ENCODE assay signal across 28 cellular contexts in genomic region chr1:243716901-243717300, GRCh38.
A peak's percentile ranks its signal among the peaks of the same experiment; 100 is the strongest.
DNase-seq lines count a peak whose midpoint lies in the region; ATAC-seq and TF ChIP-seq lines count a peak whose summit lies in the region.
"Had no signal": no experiment of that assay in that cellular context is flagged by ENCODE, and none has a peak within 500 bp of the region (broad histone marks: within the 10 kb centered on the region; RNA-seq: fewer than 3 reads in every experiment).

No MANE protein-coding gene starts in this region.

- no peaks in the 10 kb centered on the region for H4K20me1 ChIP-seq in neural progenitor cell (ENCODE audit: low read depth)

- peak overlapping the region; percentile 19 for H3K27ac Mint-ChIP-seq in central memory CD8-positive, alpha-beta T cell (ENCODE audit: low read depth)
- H3K27ac Mint-ChIP-seq in neural progenitor cell: peak overlapping the region; percentile 1
- H3K27ac Mint-ChIP-seq: activated T-cell treated with anti-CD3 and anti-CD28 coated beads, Interleukin-2, amount 50 U/mL, for 24 hours; nephron; stimulated activated naive B cell treated with anti-CD40 and anti-IgM and Interleukin-4, amounts not matched to agents 10 μg/mL and 1 μg/mL and 100 μg/mL, for 72 hours had no signal

- H3K9me3 ChIP-seq in RWPE2 (ENCODE audit: severe bottlenecking): no peaks in the 10 kb centered on the region
- H3K9me3 ChIP-seq in neural progenitor cell (ENCODE audit: low read depth): no peaks in the 10 kb centered on the region
- H3K9me3 ChIP-seq: heart left ventricle, left lung, Peyer's patch had no signal

- in situ Hi-C loops in GM13976 (cut with MboI; ENCODE audit: low sequenced_read_pairs, unreplicated experiment) (no loop called here), KBM-7 (cut with MboI; ENCODE audit: low pct_unique_long_range_greater_than_20kb, low sequenced_read_pairs) (no loop called here)

- H3F3A ChIP-seq in neural progenitor cell (ENCODE audit: low read depth): no peaks in the 10 kb centered on the region

- no peak overlapping the region for H3K4me2 ChIP-seq in neural progenitor cell
- H3K4me2 ChIP-seq: KMS-11 had no signal

- peaks cover 37% of the 10 kb centered on the region for H3K4me1 ChIP-seq in RWPE2 (ENCODE audit: insufficient read depth, poor library complexity, severe bottlenecking)
- H3K4me1 ChIP-seq in neural progenitor cell: peaks cover 19% of the 10 kb centered on the region
- H3K4me1 ChIP-seq: Peyer's patch had no signal

- no peaks in the 10 kb centered on the region for H3K9me3 Mint-ChIP-seq in central memory CD8-positive, alpha-beta T cell
- peaks cover 3% of the 10 kb centered on the region for H3K9me3 Mint-ChIP-seq in neural progenitor cell
- H3K9me3 Mint-ChIP-seq: activated T-cell treated with anti-CD3 and anti-CD28 coated beads, Interleukin-2, amount 50 U/mL, for 24 hours; CD4-positive, CD25-positive, alpha-beta regulatory T cell; nephron; stimulated activated naive B cell treated with anti-CD40 and anti-IgM and Interleukin-4, amounts not matched to agents 10 μg/mL and 1 μg/mL and 100 μg/mL, for 72 hours had no signal

- H3K36me3 ChIP-seq in RWPE2 (ENCODE audit: low read depth): no peaks in the 10 kb centered on the region
- H3K36me3 ChIP-seq in neural progenitor cell: no peaks in the 10 kb centered on the region
- H3K36me3 ChIP-seq: heart left ventricle, left lung, Peyer's patch had no signal

- H3K27ac ChIP-seq in RWPE2 (ENCODE audit: poor library complexity, severe bottlenecking): peak overlapping the region; percentile 96
- H3K27ac ChIP-seq in neural progenitor cell: no peak overlapping the region
- H3K27ac ChIP-seq: heart left ventricle, KMS-11, left lung, parathyroid adenoma, Peyer's patch had no signal

- H3K36me3 Mint-ChIP-seq in central memory CD8-positive, alpha-beta T cell (ENCODE audit: insufficient read depth): no peaks in the 10 kb centered on the region
- peaks cover 11% of the 10 kb centered on the region for H3K36me3 Mint-ChIP-seq in neural progenitor cell

- ATAC-seq in RWPE2 (ENCODE audit: low read depth): peak; percentile 53; the same call in 2 of the 3 replicates
- no peak for ATAC-seq in central memory CD8-positive, alpha-beta T cell (replicated peaks; ENCODE audit: extremely low read depth, poor library complexity, severe bottlenecking)
- ATAC-seq in left lobe of liver: no peak
- ATAC-seq: heart left ventricle; left lung; right cardiac atrium; stimulated activated naive B cell treated with anti-CD40 and anti-IgM and Interleukin-4, amounts not matched to agents 10 μg/mL and 1 μg/mL and 100 μg/mL, for 72 hours had no signal

- H3K4me3 ChIP-seq in RWPE2 (ENCODE audit: severe bottlenecking) (no peak overlapping the region), neural progenitor cell (no peak overlapping the region)
- H3K4me3 ChIP-seq: dorsolateral prefrontal cortex, heart left ventricle, left lung, Peyer's patch had no signal

- no peak overlapping the region for H3K9ac ChIP-seq in neural progenitor cell
- H3K9ac ChIP-seq: KMS-11, parathyroid adenoma had no signal

- H3K4me3 Mint-ChIP-seq in central memory CD8-positive, alpha-beta T cell: no peak overlapping the region
- H3K4me3 Mint-ChIP-seq in neural progenitor cell: no peak overlapping the region
- H3K4me3 Mint-ChIP-seq: activated T-cell treated with anti-CD3 and anti-CD28 coated beads, Interleukin-2, amount 50 U/mL, for 24 hours; CD4-positive, CD25-positive, alpha-beta regulatory T cell; nephron; stimulated activated naive B cell treated with anti-CD40 and anti-IgM and Interleukin-4, amounts not matched to agents 10 μg/mL and 1 μg/mL and 100 μg/mL, for 72 hours had no signal

- H3K27me3 ChIP-seq in RWPE2 (ENCODE audit: insufficient read depth, poor library complexity, severe bottlenecking) (no peaks in the 10 kb centered on the region), neural progenitor cell (no peaks in the 10 kb centered on the region)
- H3K27me3 ChIP-seq: dorsolateral prefrontal cortex, heart left ventricle, left lung, Peyer's patch had no signal

- H3K27me3 Mint-ChIP-seq in central memory CD8-positive, alpha-beta T cell: no peaks in the 10 kb centered on the region
- H3K27me3 Mint-ChIP-seq in neural progenitor cell (ENCODE audit: insufficient read depth, low read depth): no peaks in the 10 kb centered on the region
- H3K27me3 Mint-ChIP-seq: activated T-cell treated with anti-CD3 and anti-CD28 coated beads, Interleukin-2, amount 50 U/mL, for 24 hours; CD4-positive, CD25-positive, alpha-beta regulatory T cell; stimulated activated naive B cell treated with anti-CD40 and anti-IgM and Interleukin-4, amounts not matched to agents 10 μg/mL and 1 μg/mL and 100 μg/mL, for 72 hours had no signal

- peaks cover 34% of the 10 kb centered on the region for H3K4me1 Mint-ChIP-seq in central memory CD8-positive, alpha-beta T cell
- peaks cover 41% of the 10 kb centered on the region for H3K4me1 Mint-ChIP-seq in neural progenitor cell

- DNase-seq in NCI-H82 (lab: John Stamatoyannopoulos, UW) (peak; percentile 42), NCI-H82 treated with DMSO at 0.1 percent for 48 hours (lab: John Stamatoyannopoulos, UW; ENCODE audit: unreplicated experiment) (no peak), RWPE2 (ENCODE audit: low spot score) (no peak), neural progenitor cell (ENCODE audit: low spot score) (no peak), GM13976 (ENCODE audit: low spot score) (no peak), KBM-7 (no peak), left lobe of liver (ENCODE audit: low spot score) (no peak)
- DNase-seq in central memory CD8-positive, alpha-beta T cell (ENCODE audit: low spot score in 2 of 2): no peak
- DNase-seq: 8988T; activated CD8-positive, alpha-beta memory T cell treated with anti-CD3 and anti-CD28 coated beads for 24 hours; activated naive CD4-positive, alpha-beta T cell; activated T-cell treated with anti-CD3 and anti-CD28 coated beads, Interleukin-2, amount 50 U/mL, for 24 hours; amniotic stem cell; caudate nucleus; CD4-positive, CD25-positive, alpha-beta regulatory T cell; dorsolateral prefrontal cortex; heart left ventricle; left lung; NCI-H146; NCI-H510A; Peyer's patch; right cardiac atrium; stimulated activated CD4-positive, alpha-beta T cell treated with anti-CD3 and anti-CD28 coated beads, Interleukin-4, amount 100 ng/mL, for 1 hour; stimulated activated naive B cell treated with anti-CD40 and anti-IgM and Interleukin-4, amounts not matched to agents 10 μg/mL and 1 μg/mL and 100 μg/mL, for 72 hours; T-helper 1 cell had no signal

- TF ChIP-seq CTCF in RWPE2 (IDR thresholded peaks at IDR 0.05; ENCODE audit: poor library complexity, severe bottlenecking): no peak
- no peak for TF ChIP-seq CTCF in neural progenitor cell (IDR thresholded peaks at IDR 0.05)
- TF ChIP-seq CTCF in GM13976 (IDR thresholded peaks at IDR 0.05; ENCODE audit: borderline replicate concordance, control extremely low read depth, extremely low read depth, insufficient read depth, missing control alignments): no peak

- H2AFZ ChIP-seq in neural progenitor cell (replicated peaks): no peak overlapping the region
- H2AFZ ChIP-seq: parathyroid adenoma had no signal

- H3K79me2 ChIP-seq in neural progenitor cell (ENCODE audit: low read depth): no peaks in the 10 kb centered on the region
